21 cellular contexts compared by ENCODE assay signal in genomic region chr5:36371366-36371765, GRCh38.
DNase-seq lines count a peak whose midpoint lies in the region; ATAC-seq lines count a peak whose summit lies in the region.
"Had no signal": no experiment of that assay in that cellular context is flagged by ENCODE, and none has a peak within 500 bp of the region (broad histone marks: within the 10 kb centered on the region; RNA-seq: fewer than 3 reads in every experiment).

No MANE protein-coding gene starts in this region.

- H3K36me3 ChIP-seq in effector memory CD4-positive, alpha-beta T cell (ENCODE audit: control insufficient read depth, insufficient read depth, low read length): no peaks in the 10 kb centered on the region
- H3K36me3 ChIP-seq: BE2C; BLaER1 treated with 17β-estradiol and CSF1 and Interleukin-3, amounts not matched to agents 10 nM and 100 nM had no signal

- DNase-seq in DMS 273 (lab: John Stamatoyannopoulos, UW; ENCODE audit: unreplicated experiment) (peak; percentile 73), G401 (ENCODE audit: low spot score) (peak; percentile 80), NCI-H82 (lab: John Stamatoyannopoulos, UW) (peak; percentile 81), cerebellum (ENCODE audit: low spot score) (peak; percentile 60), NCI-H526 treated with DMSO at 0.1 percent for 48 hours (lab: John Stamatoyannopoulos, UW) (no peak)
- DNase-seq in effector memory CD4-positive, alpha-beta T cell: no peak
- DNase-seq: 8988T; ACHN; AML-193; BE2C; CD4-positive, alpha-beta T cell; CD8-positive, alpha-beta memory T cell; DMS53; DMS79 treated with DMSO at 0.1 percent for 48 hours; GM23248; H7; HCEC 1CT had no signal

- H3K4me1 ChIP-seq in effector memory CD4-positive, alpha-beta T cell (ENCODE audit: control insufficient read depth, insufficient read depth, low read length, poor library complexity, severe bottlenecking): no peaks in the 10 kb centered on the region
- H3K4me1 ChIP-seq: A549, BE2C had no signal

- no peaks in the 10 kb centered on the region for H3K9me3 ChIP-seq in effector memory CD4-positive, alpha-beta T cell (ENCODE audit: control insufficient read depth, low read length)
- H3K9me3 ChIP-seq: A549, BE2C had no signal

- in situ Hi-C loops in G401 (cut with HindIII; ENCODE audit: low sequenced_read_pairs): no loop called here

- no peak overlapping the region for H3K27ac ChIP-seq in effector memory CD4-positive, alpha-beta T cell (ENCODE audit: insufficient read depth, low read length, poor library complexity, severe bottlenecking)
- H3K27ac ChIP-seq: A549, GM23248 had no signal

- no peak overlapping the region for H3K4me3 ChIP-seq in effector memory CD4-positive, alpha-beta T cell (ENCODE audit: insufficient read depth, low read depth, low read length, poor library complexity, severe bottlenecking)
- H3K4me3 ChIP-seq: A549; BLaER1 treated with 17β-estradiol and CSF1 and Interleukin-3, amounts not matched to agents 10 nM and 100 nM; GM23248 had no signal

- ATAC-seq in HG03039 (IDR thresholded peaks at IDR 0.05; ENCODE audit: unreplicated experiment): no peak
- ATAC-seq in GM19467 (IDR thresholded peaks at IDR 0.05; ENCODE audit: unreplicated experiment): no peak
- ATAC-seq: A549 had no signal

- H3K27me3 ChIP-seq in effector memory CD4-positive, alpha-beta T cell (replicated peaks; ENCODE audit: control insufficient read depth, insufficient read depth, low read length, poor library complexity, severe bottlenecking): no peaks in the 10 kb centered on the region
- H3K27me3 ChIP-seq: BE2C; BLaER1 treated with 17β-estradiol and CSF1 and Interleukin-3, amounts not matched to agents 10 nM and 100 nM had no signal

Comparison
In these comparisons a context has a peak if more than half of its experiments do, and no peak if none do; other contexts are left out.
1. DNase-seq: peak in DMS 273 (single experiment), G401 (single experiment), NCI-H82 (single experiment) and cerebellum (single experiment); none in NCI-H526 treated with DMSO at 0.1 percent for 48 hours (single experiment) and effector memory CD4-positive, alpha-beta T cell (0 of 3).